8 cellular contexts compared by ENCODE assay signal in genomic region chr5:111512406-111513174, GRCh38. TPM values are rescaled to one million over a fixed set of nuclear protein-coding genes. Genes with fewer than 3 reads are reported as not detected.
A peak's percentile ranks its signal among the peaks of the same experiment; 100 is the strongest.
DNase-seq lines count a peak whose midpoint lies in the region; ATAC-seq and TF ChIP-seq lines count a peak whose summit lies in the region.

Gene STARD4 (minus strand): TSS chr5:111512535. CDS start chr5:111507433, 5,102 bp downstream.

- H3K56ac ChIP-seq in mesendoderm (ENCODE audit: low read length): peak within 1 kb of the TSS; percentile 99

- peak within 1 kb of the TSS; percentile 94 for H3K4me3 Mint-ChIP-seq in endodermal cell

- peak within 1 kb of the TSS; percentile 72 for H3K23ac ChIP-seq in mesendoderm (ENCODE audit: low read length)

- no peaks in the 10 kb centered on the region for H3K27me3 Mint-ChIP-seq in endodermal cell (ENCODE audit: insufficient read depth)

- H3K36me3 Mint-ChIP-seq in endodermal cell (ENCODE audit: low read depth): no peaks in the 10 kb centered on the region

- no peaks in the 10 kb centered on the region for H3K9me3 ChIP-seq in NT2/D1 (ENCODE audit: insufficient read depth, low read length)
- no peaks in the 10 kb centered on the region for H3K9me3 ChIP-seq in endodermal cell (ENCODE audit: control insufficient read depth, low read length)

- H4K5ac ChIP-seq in mesendoderm (ENCODE audit: low read length): no peak within 1 kb of the TSS

- H3K18ac ChIP-seq in mesendoderm (ENCODE audit: low read length): peak within 1 kb of the TSS; percentile 94

- H3K36me3 ChIP-seq in NT2/D1 (ENCODE audit: insufficient read depth, insufficient read length, low read length) (no peaks in the 10 kb centered on the region), endodermal cell (ENCODE audit: control insufficient read depth, insufficient read depth, low read length) (no peaks in the 10 kb centered on the region), mesendoderm (ENCODE audit: control insufficient read depth, insufficient read depth, low read length) (no peaks in the 10 kb centered on the region)

- WGBS in endodermal cell (ENCODE audit: insufficient coverage in 1 of 2, insufficient read length in 1 of 2), 2 experiments: 0 to 2% methylated on average over 9 to 42 of the region's 42 CpGs
- no CpG with 5 or more reads among the region's 42 CpGs for WGBS in mesendoderm (ENCODE audit: extremely low coverage, insufficient coverage, low lambda C conversion rate)

- no peaks in the 10 kb centered on the region for H3K79me1 ChIP-seq in mesendoderm (ENCODE audit: low read length)

- peak within 1 kb of the TSS; percentile 71 for H3K4me2 ChIP-seq in mesendoderm (ENCODE audit: low read length)

- no peak for TF ChIP-seq CTCF in endodermal cell (conservative IDR thresholded peaks at IDR 0.05)

- DNase-seq in COLO829 (ENCODE audit: low spot score) (peak; percentile 74), HUDEP-2 (lab: John Stamatoyannopoulos, UW; ENCODE audit: unreplicated experiment in 76 of 76) (peak in 75 of 76 experiments; percentile 49 to 98 (median 94)), NT2/D1 (ENCODE audit: low read depth, low spot score) (peak; percentile 70), endodermal cell (peak; percentile 98), mesendoderm (peak; percentile 98)
- peak; percentile 92 for DNase-seq in activated CD8-positive, alpha-beta memory T cell treated with anti-CD3 and anti-CD28 coated beads, Interleukin-2, amount 50 U/mL, for 1 hour (ENCODE audit: extremely low read depth)
- DNase-seq in stimulated activated CD8-positive, alpha-beta memory T cell treated with anti-CD3 and anti-CD28 coated beads, Interleukin-15, amount 100 ng/mL, for 1 hour (ENCODE audit: low read depth): peak; percentile 86

- no peak within 1 kb of the TSS for H2BK15ac ChIP-seq in mesendoderm (replicated peaks; ENCODE audit: low read depth)

- H3K27ac Mint-ChIP-seq in endodermal cell: peak within 1 kb of the TSS; percentile 95

- H3K9me3 Mint-ChIP-seq in endodermal cell: no peaks in the 10 kb centered on the region

- peaks cover 36% of the 10 kb centered on the region for H3K79me2 ChIP-seq in mesendoderm (ENCODE audit: control insufficient read depth, insufficient read depth, low read length)

- no peaks in the 10 kb centered on the region for H3K4me1 ChIP-seq in NT2/D1 (ENCODE audit: insufficient read depth, insufficient read length)
- H3K4me1 ChIP-seq in endodermal cell (ENCODE audit: control insufficient read depth, insufficient read depth, low read length): peaks cover 5% of the 10 kb centered on the region
- H3K4me1 ChIP-seq in mesendoderm (ENCODE audit: control insufficient read depth, low read depth, low read length): peaks cover 4% of the 10 kb centered on the region

- no peak within 1 kb of the TSS for H4K8ac ChIP-seq in mesendoderm (ENCODE audit: low read depth, low read length)

- H3K27ac ChIP-seq in endodermal cell (ENCODE audit: low read depth, low read length): peak within 1 kb of the TSS; percentile 95
- H3K27ac ChIP-seq in mesendoderm (ENCODE audit: low read depth, low read length): peak within 1 kb of the TSS; percentile 88

- H3K4ac ChIP-seq in mesendoderm (ENCODE audit: low read depth, low read length): peak within 1 kb of the TSS; percentile 73

- H3K4me3 ChIP-seq in NT2/D1 (ENCODE audit: insufficient read length, low read depth) (peak within 1 kb of the TSS; percentile 89), endodermal cell (ENCODE audit: low read length) (peak within 1 kb of the TSS; percentile 94), mesendoderm (ENCODE audit: low read length) (peak within 1 kb of the TSS; percentile 86)

- no peak within 1 kb of the TSS for H2AK5ac ChIP-seq in mesendoderm (ENCODE audit: low read length)

- H3K9ac ChIP-seq in NT2/D1 (ENCODE audit: insufficient read length, low read depth) (peak within 1 kb of the TSS; percentile 92), endodermal cell (ENCODE audit: extremely low read depth, low read length, poor library complexity, severe bottlenecking) (peak within 1 kb of the TSS; percentile 58), mesendoderm (ENCODE audit: low read length) (peak within 1 kb of the TSS; percentile 81)

- peaks cover 28% of the 10 kb centered on the region for H3K4me1 Mint-ChIP-seq in endodermal cell

- H2BK120ac ChIP-seq in mesendoderm (ENCODE audit: low read depth, low read length): no peak within 1 kb of the TSS

- ATAC-seq in GM21381 (IDR thresholded peaks at IDR 0.05; ENCODE audit: unreplicated experiment): peak; percentile 88

- H3K27me3 ChIP-seq in NT2/D1 (ENCODE audit: insufficient read depth, insufficient read length) (no peaks in the 10 kb centered on the region), endodermal cell (ENCODE audit: control insufficient read depth, insufficient read depth, low read length, poor library complexity, severe bottlenecking) (no peaks in the 10 kb centered on the region), mesendoderm (ENCODE audit: insufficient read depth, low read length, poor library complexity) (no peaks in the 10 kb centered on the region)

- H2BK5ac ChIP-seq in mesendoderm (ENCODE audit: low read length): peak within 1 kb of the TSS; percentile 94

RNA-seq across cellular contexts. Expression of gene STARD4, which starts in this region (rescaled TPM):
- 10 to 100 TPM; 29.5 to 40.7 TPM for total RNA-seq in endodermal cell
- 72.9 TPM for polyA plus RNA-seq in endodermal cell (2013, experiment 1 of 2)
- 74.9 TPM for polyA plus RNA-seq in endodermal cell (2013, experiment 2 of 2)
- polyA plus RNA-seq in mesendoderm (2013, experiment 1 of 2): 42.6 TPM
- polyA plus RNA-seq in mesendoderm (2013, experiment 2 of 2): 43.4 TPM

Comparison
In these comparisons a context has a peak if more than half of its experiments do, and no peak if none do; other contexts are left out.
1. Peak in every context shown above with its lines: DNase-seq, ATAC-seq, H3K4me3 ChIP-seq and H3K27ac ChIP-seq.